1 cellular context compared by ENCODE assay signal in the genomic region with DNA sequence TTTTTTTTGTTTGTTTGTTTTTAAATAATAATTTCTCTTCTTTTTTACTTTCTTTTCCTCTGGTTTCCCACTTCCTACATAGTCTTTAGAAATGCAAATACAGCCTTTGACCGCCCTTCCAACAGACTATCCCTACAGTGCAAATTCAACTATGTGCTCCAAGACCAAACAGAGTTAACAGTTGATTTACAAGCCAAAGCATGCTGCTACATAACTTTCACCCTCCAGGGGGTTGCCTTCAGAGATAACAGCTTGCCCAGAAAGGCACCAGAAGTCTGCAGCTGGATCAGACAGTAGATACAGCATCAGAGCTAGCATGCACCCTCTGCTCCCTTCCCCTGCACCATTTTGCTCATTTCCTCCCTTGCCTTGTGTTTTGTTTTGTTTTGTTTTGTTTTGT.
TF ChIP-seq lines count a peak whose summit lies in the region.

No MANE protein-coding gene starts in this region.

TF ChIP-seq in WTC11, 78 proteins besides CTCF, POLR2A, EP300 and RAD21 (continued from another document):
- TF ChIP-seq ZNF512 (CRISPR knock-in tag; IDR thresholded peaks at IDR 0.05; ENCODE audit: borderline replicate concordance) (no peak), ATF6 (CRISPR knock-in tag; IDR thresholded peaks at IDR 0.05) (no peak)
